ENCODE assay signal across 8 cellular contexts in the genomic region with DNA sequence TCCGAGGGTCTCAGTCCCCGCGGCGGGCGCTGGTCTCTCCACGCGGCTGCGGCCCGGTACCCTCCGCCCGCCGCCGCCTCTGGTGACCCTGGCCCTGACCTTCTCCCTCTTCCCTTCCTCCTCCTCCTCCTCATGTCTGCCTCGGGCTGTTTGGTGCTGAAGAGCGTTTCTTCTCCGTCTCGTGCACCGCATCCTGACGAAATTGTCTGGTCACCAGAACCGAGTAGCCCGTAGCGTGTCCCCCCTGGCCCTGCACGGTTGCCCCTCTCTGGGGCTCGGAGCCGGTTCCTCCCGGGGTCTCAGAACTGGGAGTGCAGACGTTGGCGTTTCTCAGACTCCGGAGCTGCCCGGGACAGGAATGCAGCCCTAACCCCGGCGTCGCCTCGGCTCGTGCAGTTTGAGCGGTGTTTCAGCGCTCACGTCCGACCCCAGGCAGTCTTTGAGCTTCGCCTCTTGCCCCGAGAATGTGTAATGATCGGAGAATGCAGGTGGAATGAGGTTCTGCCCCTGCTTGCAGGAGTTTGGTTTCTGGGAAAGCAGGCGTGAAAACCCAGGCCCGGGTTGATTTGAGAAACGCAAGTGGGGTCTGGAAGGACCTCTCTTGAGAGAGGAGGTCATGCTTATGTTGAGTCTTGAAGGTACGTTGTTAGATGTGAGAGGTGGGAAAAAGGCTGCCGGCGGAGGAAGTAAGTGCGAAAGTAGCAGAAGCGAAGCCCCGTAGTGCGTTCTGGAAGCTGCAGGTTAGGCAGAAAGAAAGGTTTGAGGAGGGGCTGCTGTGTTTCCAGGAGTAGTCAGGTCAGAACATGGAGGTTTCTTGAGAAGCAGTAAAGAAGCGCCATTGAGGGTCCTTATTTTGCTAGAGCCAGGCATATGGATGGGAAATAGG. TPM values are rescaled to one million over a fixed set of nuclear protein-coding genes. Genes with fewer than 3 reads are reported as not detected.
A peak's percentile ranks its signal among the peaks of the same experiment; 100 is the strongest.
DNase-seq lines count a peak whose midpoint lies in the region; ATAC-seq and TF ChIP-seq lines count a peak whose summit lies in the region.

No MANE protein-coding gene starts in this region.

- H3K27me3 ChIP-seq in esophagus (ENCODE audit: control insufficient read depth in 1 of 2, insufficient read depth in 2 of 2, low read length in 2 of 2), result no peaks in the 10 kb centered on the region

- H3K27ac Mint-ChIP-seq in T-helper 17 cell, result peak overlapping the region; percentile 97
- peak overlapping the region; percentile 2 for H3K27ac Mint-ChIP-seq in neural crest cell (ENCODE audit: unreplicated experiment)

- H3K27ac ChIP-seq in esophagus (ENCODE audit: low read depth in 2 of 2, low read length in 1 of 2), result peak overlapping the region; percentile 79 to 83

- TF ChIP-seq CTCF in neural crest cell (conservative IDR thresholded peaks at IDR 0.05), result no peak

- 0 to 1% methylated on average over 49 to 53 of the region's 53 CpGs for WGBS in esophagus, 2 donors

- no peaks in the 10 kb centered on the region for H3K36me3 ChIP-seq in esophagus (ENCODE audit: control insufficient read depth in 2 of 2, insufficient read depth in 2 of 2, low read length in 1 of 2)

- H3K4me1 Mint-ChIP-seq in T-helper 17 cell (peaks cover 53% of the 10 kb centered on the region), neural crest cell (peaks cover 41% of the 10 kb centered on the region)

- DNase-seq in stimulated activated CD4-positive, alpha-beta T cell treated with anti-CD3 and anti-CD28 coated beads, Interleukin-15, amount 100 ng/mL, for 24 hours, result peak; percentile 23
- no peak for DNase-seq in stimulated activated CD4-positive, alpha-beta T cell treated with anti-CD3 and anti-CD28 coated beads, Interleukin-1b, Interleukin-23, amount 100 ng/mL, for 48 hours
- no peak for DNase-seq in T-helper 17 cell
- peak; percentile 38 for DNase-seq in neural crest cell (ENCODE audit: low read depth, low spot score)
- no peak for DNase-seq in superior temporal gyrus (ENCODE audit: extremely low spot score)

- no peaks in the 10 kb centered on the region for H3K9me3 Mint-ChIP-seq in neural crest cell

- H3K4me3 Mint-ChIP-seq in T-helper 17 cell, result peak overlapping the region; percentile 98
- peak overlapping the region; percentile 96 for H3K4me3 Mint-ChIP-seq in neural crest cell

- H3K36me3 Mint-ChIP-seq in T-helper 17 cell (ENCODE audit: low read depth) (peaks cover 2% of the 10 kb centered on the region), neural crest cell (ENCODE audit: low read depth) (no peaks in the 10 kb centered on the region)

- H3K27me3 Mint-ChIP-seq in T-helper 17 cell (no peaks in the 10 kb centered on the region), neural crest cell (ENCODE audit: low read depth) (peaks cover 5% of the 10 kb centered on the region)

- H3K4me3 ChIP-seq in esophagus (ENCODE audit: low read depth in 1 of 2, low read length in 2 of 2), result peak overlapping the region; percentile 92 to 94

- peaks cover 0 to 4% of the 10 kb centered on the region in 2 donors for H3K4me1 ChIP-seq in esophagus (ENCODE audit: control insufficient read depth in 2 of 2, insufficient read depth in 2 of 2, low read length in 1 of 2)

- ATAC-seq in HG03139 (IDR thresholded peaks at IDR 0.05; ENCODE audit: unreplicated experiment) (peak; percentile 24), T-helper 17 cell (no peak), HG02798 (IDR thresholded peaks at IDR 0.05; ENCODE audit: poor library complexity, unreplicated experiment) (no peak)

- H3K9me3 ChIP-seq in T-helper 17 cell (ENCODE audit: control insufficient read depth, low read length, poor library complexity, severe bottlenecking) (no peaks in the 10 kb centered on the region), esophagus (ENCODE audit: control insufficient read depth in 2 of 2, insufficient read depth in 1 of 2, low read depth in 1 of 2, low read length in 1 of 2) (no peaks in the 10 kb centered on the region)

RNA-seq across cellular contexts. Expression of a gene that starts 0.7 kb away (rescaled TPM):
- 100 to 1,000 TPM; 133 to 146 TPM for total RNA-seq in T-helper 17 cell
- polyA plus RNA-seq in esophagus, result 10 to 100 TPM; 51.2 to 57.3 TPM
- total RNA-seq in neural crest cell, result 142 and 156 TPM in 2 replicates

RNA-seq across cellular contexts. Expression of a gene that starts 27.4 kb away (rescaled TPM):
- total RNA-seq in T-helper 17 cell (10 to 100 TPM; 51.7 to 59.2 TPM), neural crest cell (not detected in 2 replicates)
- polyA plus RNA-seq in esophagus, result under 1 TPM; 0.16 to 0.18 TPM

Comparison
In these comparisons a context has a peak if more than half of its experiments do, and no peak if none do; other contexts are left out.
1. DNase-seq: peak in stimulated activated CD4-positive, alpha-beta T cell treated with anti-CD3 and anti-CD28 coated beads, Interleukin-15, amount 100 ng/mL, for 24 hours (single experiment) and neural crest cell (single experiment); none in stimulated activated CD4-positive, alpha-beta T cell treated with anti-CD3 and anti-CD28 coated beads, Interleukin-1b, Interleukin-23, amount 100 ng/mL, for 48 hours (single experiment), T-helper 17 cell (0 of 3) and superior temporal gyrus (single experiment).
2. RNA of a gene that starts 27.4 kb away (total RNA-seq): 51.7 to 59.2 TPM in T-helper 17 cell; not detected in neural crest cell; every median in the first group is over 10 times any median in the second.